11 cellular contexts compared by ENCODE assay signal in the genomic region with DNA sequence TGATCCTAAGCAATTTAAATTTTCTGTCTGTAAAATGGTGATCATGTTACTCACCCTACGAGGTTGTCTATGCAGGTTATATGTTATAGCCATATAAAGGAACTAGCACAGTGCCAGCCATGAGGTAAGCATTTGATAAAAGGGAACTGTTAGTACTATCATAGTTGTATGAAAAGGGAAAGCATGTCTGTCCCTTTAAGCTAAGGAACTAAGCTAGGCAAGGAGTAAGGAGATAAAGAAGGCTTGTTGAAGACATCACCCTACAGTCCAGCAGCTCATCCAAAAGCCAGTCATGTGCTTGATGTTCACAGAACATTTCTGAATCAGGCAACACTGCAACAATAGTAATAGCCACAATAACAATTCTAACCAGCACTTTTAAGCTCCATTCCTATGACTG.
A peak's percentile ranks its signal among the peaks of the same experiment; 100 is the strongest.
DNase-seq lines count a peak whose midpoint lies in the region; ATAC-seq and TF ChIP-seq lines count a peak whose summit lies in the region.
"Had no signal": no experiment of that assay in that cellular context is flagged by ENCODE, and none has a peak within 500 bp of the region (broad histone marks: within the 10 kb centered on the region; RNA-seq: fewer than 3 reads in every experiment).

No MANE protein-coding gene starts in this region.

- intact Hi-C loops in dorsolateral prefrontal cortex (cut with DNase I): loop anchor here in 1 of 2 donors (5.0 to 10.0 kb wide), 2 partner anchors 56 to 102 kb away; no protein-coding TSS in a partner anchor
- intact Hi-C loops in naive thymus-derived CD4-positive, alpha-beta T cell (cut with micrococcal nuclease): no loop called here

- H3K36me3 ChIP-seq in naive thymus-derived CD4-positive, alpha-beta T cell (ENCODE audit: control insufficient read depth in 2 of 3, insufficient read depth in 3 of 3, low read length in 3 of 3): no peaks in the 10 kb centered on the region
- H3K36me3 ChIP-seq in SJCRH30: no peaks in the 10 kb centered on the region
- no peaks in the 10 kb centered on the region for H3K36me3 ChIP-seq in WERI-Rb-1
- H3K36me3 ChIP-seq: BE2C had no signal

- peak; percentile 45 for DNase-seq in GDM1 (lab: John Stamatoyannopoulos, UW)
- DNase-seq in dorsolateral prefrontal cortex: no peak
- no peak for DNase-seq in naive thymus-derived CD4-positive, alpha-beta T cell
- DNase-seq in NCI-H2171 treated with DMSO at 0.1 percent for 48 hours (lab: John Stamatoyannopoulos, UW): no peak
- DNase-seq in activated CD8-positive, alpha-beta memory T cell treated with anti-CD3 and anti-CD28 coated beads, Interleukin-2, amount 10 ng/mL, durations not matched to agents 7 days and 5 days: no peak
- DNase-seq in SJCRH30: no peak
- DNase-seq in WERI-Rb-1: no peak
- DNase-seq: BE2C; NK-92 treated with Interleukin-12 subunit alpha and Interleukin-12 subunit beta, amount 100 ng/mL, for 24 hours had no signal

- CTCF ChIA-PET in naive thymus-derived CD4-positive, alpha-beta T cell (lab: Charles Lee): interaction anchor here (1.2 kb wide), 1 partner anchor 18 kb away, joined by 3 read pairs; no protein-coding TSS in a partner anchor
- CTCF ChIA-PET in activated CD8-positive, alpha-beta memory T cell treated with anti-CD3 and anti-CD28 coated beads, Interleukin-2, amount 10 ng/mL, durations not matched to agents 7 days and 5 days (lab: Charles Lee): no interaction called here

- peak; percentile 16 for ATAC-seq in HG03354 (IDR thresholded peaks at IDR 0.05; ENCODE audit: poor library complexity, severe bottlenecking, unreplicated experiment)
- peak; percentile 67 for ATAC-seq in naive thymus-derived CD4-positive, alpha-beta T cell
- ATAC-seq in activated CD8-positive, alpha-beta memory T cell treated with anti-CD3 and anti-CD28 coated beads, Interleukin-2, amount 10 ng/mL, durations not matched to agents 7 days and 5 days: no peak
- ATAC-seq: stimulated activated memory B cell treated with anti-CD40 and anti-IgM and Interleukin-4, amounts not matched to agents 10 μg/mL and 1 μg/mL and 100 μg/mL, for 72 hours had no signal

- H3K27ac ChIP-seq in dorsolateral prefrontal cortex (peak overlapping the region in 57 of 59 donors; percentile 10 to 85 (median 72)), SJCRH30 (no peak overlapping the region), WERI-Rb-1 (no peak overlapping the region)
- no peak overlapping the region for H3K27ac ChIP-seq in naive thymus-derived CD4-positive, alpha-beta T cell (ENCODE audit: low read depth, low read length)

- no peak overlapping the region for H3K4me3 Mint-ChIP-seq in naive thymus-derived CD4-positive, alpha-beta T cell
- no peak overlapping the region for H3K4me3 Mint-ChIP-seq in activated CD8-positive, alpha-beta memory T cell treated with anti-CD3 and anti-CD28 coated beads, Interleukin-2, amount 10 ng/mL, durations not matched to agents 7 days and 5 days
- H3K4me3 Mint-ChIP-seq: stimulated activated memory B cell treated with anti-CD40 and anti-IgM and Interleukin-4, amounts not matched to agents 10 μg/mL and 1 μg/mL and 100 μg/mL, for 72 hours had no signal

- no peaks in the 10 kb centered on the region for H3K27me3 Mint-ChIP-seq in naive thymus-derived CD4-positive, alpha-beta T cell
- H3K27me3 Mint-ChIP-seq in activated CD8-positive, alpha-beta memory T cell treated with anti-CD3 and anti-CD28 coated beads, Interleukin-2, amount 10 ng/mL, durations not matched to agents 7 days and 5 days: no peaks in the 10 kb centered on the region
- H3K27me3 Mint-ChIP-seq: stimulated activated memory B cell treated with anti-CD40 and anti-IgM and Interleukin-4, amounts not matched to agents 10 μg/mL and 1 μg/mL and 100 μg/mL, for 72 hours had no signal

- H3K9me3 ChIP-seq in naive thymus-derived CD4-positive, alpha-beta T cell (ENCODE audit: control insufficient read depth in 2 of 3, low read length in 3 of 3): no peaks in the 10 kb centered on the region
- H3K9me3 ChIP-seq in SJCRH30 (replicated peaks) (no peaks in the 10 kb centered on the region), WERI-Rb-1 (ENCODE audit: severe bottlenecking) (no peaks in the 10 kb centered on the region)
- H3K9me3 ChIP-seq: BE2C had no signal

- peaks cover 0 to 30% (median 14%) of the 10 kb centered on the region in 5 donors for H3K36me3 Mint-ChIP-seq in naive thymus-derived CD4-positive, alpha-beta T cell
- peaks cover 1% of the 10 kb centered on the region for H3K36me3 Mint-ChIP-seq in activated CD8-positive, alpha-beta memory T cell treated with anti-CD3 and anti-CD28 coated beads, Interleukin-2, amount 10 ng/mL, durations not matched to agents 7 days and 5 days

- TF ChIP-seq CTCF in dorsolateral prefrontal cortex (IDR thresholded peaks at IDR 0.05 in 54 of 56, conservative IDR thresholded peaks at IDR 0.05 in 2 of 56; ENCODE audit: low read depth in 1 of 56, partially characterized antibody in 56 of 56) (no peak), WERI-Rb-1 (IDR thresholded peaks at IDR 0.05; ENCODE audit: low read depth, low read length) (no peak)

- H3K4me1 Mint-ChIP-seq in naive thymus-derived CD4-positive, alpha-beta T cell: peaks cover 3 to 61% (median 30%) of the 10 kb centered on the region in 7 donors
- peaks cover 4% of the 10 kb centered on the region for H3K4me1 Mint-ChIP-seq in activated CD8-positive, alpha-beta memory T cell treated with anti-CD3 and anti-CD28 coated beads, Interleukin-2, amount 10 ng/mL, durations not matched to agents 7 days and 5 days

- POLR2A ChIA-PET in naive thymus-derived CD4-positive, alpha-beta T cell (lab: Charles Lee): no interaction called here

- H3K9me3 Mint-ChIP-seq in naive thymus-derived CD4-positive, alpha-beta T cell: no peaks in the 10 kb centered on the region
- no peaks in the 10 kb centered on the region for H3K9me3 Mint-ChIP-seq in activated CD8-positive, alpha-beta memory T cell treated with anti-CD3 and anti-CD28 coated beads, Interleukin-2, amount 10 ng/mL, durations not matched to agents 7 days and 5 days (ENCODE audit: low read depth)
- H3K9me3 Mint-ChIP-seq: stimulated activated memory B cell treated with anti-CD40 and anti-IgM and Interleukin-4, amounts not matched to agents 10 μg/mL and 1 μg/mL and 100 μg/mL, for 72 hours had no signal

- no peaks in the 10 kb centered on the region for H3K4me1 ChIP-seq in naive thymus-derived CD4-positive, alpha-beta T cell (ENCODE audit: control insufficient read depth in 2 of 2, insufficient read depth in 2 of 2, low read length in 2 of 2)
- peaks cover 16% of the 10 kb centered on the region for H3K4me1 ChIP-seq in SJCRH30
- H3K4me1 ChIP-seq: BE2C had no signal

- peak overlapping the region in 14 of 59 donors; percentile 1 to 38 (median 16) for H3K4me3 ChIP-seq in dorsolateral prefrontal cortex
- no peak overlapping the region for H3K4me3 ChIP-seq in naive thymus-derived CD4-positive, alpha-beta T cell (ENCODE audit: low read length)
- H3K4me3 ChIP-seq in SJCRH30: no peak overlapping the region
- H3K4me3 ChIP-seq in WERI-Rb-1 (ENCODE audit: low read depth, low read length): no peak overlapping the region

- no peaks in the 10 kb centered on the region for H3K27me3 ChIP-seq in dorsolateral prefrontal cortex
- H3K27me3 ChIP-seq in naive thymus-derived CD4-positive, alpha-beta T cell (ENCODE audit: control insufficient read depth in 2 of 2, insufficient read depth in 2 of 2, low read length in 2 of 2): no peaks in the 10 kb centered on the region
- no peaks in the 10 kb centered on the region for H3K27me3 ChIP-seq in SJCRH30
- no peaks in the 10 kb centered on the region for H3K27me3 ChIP-seq in WERI-Rb-1 (ENCODE audit: insufficient read depth, low read depth, severe bottlenecking)
- H3K27me3 ChIP-seq: BE2C had no signal

- H3K27ac Mint-ChIP-seq in naive thymus-derived CD4-positive, alpha-beta T cell: no peak overlapping the region
- no peak overlapping the region for H3K27ac Mint-ChIP-seq in activated CD8-positive, alpha-beta memory T cell treated with anti-CD3 and anti-CD28 coated beads, Interleukin-2, amount 10 ng/mL, durations not matched to agents 7 days and 5 days
- H3K27ac Mint-ChIP-seq: stimulated activated memory B cell treated with anti-CD40 and anti-IgM and Interleukin-4, amounts not matched to agents 10 μg/mL and 1 μg/mL and 100 μg/mL, for 72 hours had no signal

Comparison
In these comparisons a context has a peak if more than half of its experiments do, and no peak if none do; other contexts are left out.
1. H3K27ac ChIP-seq: peak in dorsolateral prefrontal cortex (57 of 59); none in naive thymus-derived CD4-positive, alpha-beta T cell (single experiment), SJCRH30 (single experiment) and WERI-Rb-1 (single experiment).